2 cellular contexts compared by ENCODE assay signal in the genomic region with DNA sequence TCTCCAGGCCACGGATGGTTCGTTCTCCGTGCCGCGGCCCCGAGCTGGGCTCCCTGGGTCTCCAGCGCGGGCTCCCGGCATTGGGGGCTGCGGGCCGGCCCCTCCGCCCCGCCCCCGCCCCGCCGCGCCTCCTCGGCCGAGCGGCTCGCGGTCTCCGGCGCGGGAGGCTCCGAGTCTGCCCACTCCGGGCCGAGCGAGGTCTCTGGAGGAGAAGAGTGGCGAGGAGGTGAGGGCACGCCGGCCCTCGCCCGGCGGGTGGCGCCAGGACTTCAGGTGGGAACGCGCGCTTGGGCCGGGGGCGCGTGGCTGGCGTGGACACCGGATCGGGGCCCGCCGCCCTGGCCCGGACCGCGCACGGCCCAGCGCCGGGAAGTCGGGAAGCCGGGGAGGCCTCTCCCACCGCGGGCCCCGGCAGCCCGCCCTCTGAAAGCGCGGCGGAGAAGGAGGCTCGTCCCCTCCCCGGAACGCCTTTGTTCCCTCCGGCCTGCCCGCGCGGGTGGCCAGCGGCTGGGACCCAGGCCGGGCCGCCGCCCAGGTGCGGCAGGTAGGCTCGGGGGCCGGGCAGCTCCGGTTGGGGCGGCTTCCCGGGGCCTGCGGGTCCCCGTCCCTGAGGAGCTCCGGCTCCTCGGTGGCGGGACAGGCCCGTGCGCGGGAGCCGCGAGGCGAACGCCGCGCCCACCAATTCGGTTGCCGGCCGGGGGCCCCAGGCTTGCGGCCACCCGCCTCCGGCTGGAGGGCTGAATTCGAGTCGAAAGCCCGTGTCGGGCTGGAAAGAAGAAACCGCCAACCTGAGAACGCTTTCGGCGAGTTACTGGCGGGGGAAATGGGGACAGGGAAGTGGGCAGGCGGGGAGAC.
A peak's percentile ranks its signal among the peaks of the same experiment; 100 is the strongest.
TF ChIP-seq lines count a peak whose summit lies in the region.

No MANE protein-coding gene starts in this region.

TF ChIP-seq in WTC11, 78 proteins besides CTCF, POLR2A, EP300 and RAD21 (continues in another document):
- peak; percentile 3; the same call in 1 of the 2 replicates for TF ChIP-seq JUN (CRISPR knock-in tag; IDR thresholded peaks at IDR 0.05)
- TF ChIP-seq NFYB (CRISPR knock-in tag; conservative IDR thresholded peaks at IDR 0.05; ENCODE audit: low read depth), result no peak
- TF ChIP-seq NR2C2 (CRISPR knock-in tag; IDR thresholded peaks at IDR 0.05), result no peak
- TF ChIP-seq, protein P1, sequence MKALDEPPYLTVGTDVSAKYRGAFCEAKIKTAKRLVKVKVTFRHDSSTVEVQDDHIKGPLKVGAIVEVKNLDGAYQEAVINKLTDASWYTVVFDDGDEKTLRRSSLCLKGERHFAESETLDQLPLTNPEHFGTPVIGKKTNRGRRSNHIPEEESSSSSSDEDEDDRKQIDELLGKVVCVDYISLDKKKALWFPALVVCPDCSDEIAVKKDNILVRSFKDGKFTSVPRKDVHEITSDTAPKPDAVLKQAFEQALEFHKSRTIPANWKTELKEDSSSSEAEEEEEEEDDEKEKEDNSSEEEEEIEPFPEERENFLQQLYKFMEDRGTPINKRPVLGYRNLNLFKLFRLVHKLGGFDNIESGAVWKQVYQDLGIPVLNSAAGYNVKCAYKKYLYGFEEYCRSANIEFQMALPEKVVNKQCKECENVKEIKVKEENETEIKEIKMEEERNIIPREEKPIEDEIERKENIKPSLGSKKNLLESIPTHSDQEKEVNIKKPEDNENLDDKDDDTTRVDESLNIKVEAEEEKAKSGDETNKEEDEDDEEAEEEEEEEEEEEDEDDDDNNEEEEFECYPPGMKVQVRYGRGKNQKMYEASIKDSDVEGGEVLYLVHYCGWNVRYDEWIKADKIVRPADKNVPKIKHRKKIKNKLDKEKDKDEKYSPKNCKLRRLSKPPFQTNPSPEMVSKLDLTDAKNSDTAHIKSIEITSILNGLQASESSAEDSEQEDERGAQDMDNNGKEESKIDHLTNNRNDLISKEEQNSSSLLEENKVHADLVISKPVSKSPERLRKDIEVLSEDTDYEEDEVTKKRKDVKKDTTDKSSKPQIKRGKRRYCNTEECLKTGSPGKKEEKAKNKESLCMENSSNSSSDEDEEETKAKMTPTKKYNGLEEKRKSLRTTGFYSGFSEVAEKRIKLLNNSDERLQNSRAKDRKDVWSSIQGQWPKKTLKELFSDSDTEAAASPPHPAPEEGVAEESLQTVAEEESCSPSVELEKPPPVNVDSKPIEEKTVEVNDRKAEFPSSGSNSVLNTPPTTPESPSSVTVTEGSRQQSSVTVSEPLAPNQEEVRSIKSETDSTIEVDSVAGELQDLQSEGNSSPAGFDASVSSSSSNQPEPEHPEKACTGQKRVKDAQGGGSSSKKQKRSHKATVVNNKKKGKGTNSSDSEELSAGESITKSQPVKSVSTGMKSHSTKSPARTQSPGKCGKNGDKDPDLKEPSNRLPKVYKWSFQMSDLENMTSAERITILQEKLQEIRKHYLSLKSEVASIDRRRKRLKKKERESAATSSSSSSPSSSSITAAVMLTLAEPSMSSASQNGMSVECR (CRISPR knock-in tag; IDR thresholded peaks at IDR 0.05; ENCODE audit: borderline replicate concordance), result 0 out of 2 replicates have a peak, but pooled peaks have one; percentile 26
- TF ChIP-seq SMAD4 (CRISPR knock-in tag; IDR thresholded peaks at IDR 0.05), result no peak
- TF ChIP-seq, protein P2, sequence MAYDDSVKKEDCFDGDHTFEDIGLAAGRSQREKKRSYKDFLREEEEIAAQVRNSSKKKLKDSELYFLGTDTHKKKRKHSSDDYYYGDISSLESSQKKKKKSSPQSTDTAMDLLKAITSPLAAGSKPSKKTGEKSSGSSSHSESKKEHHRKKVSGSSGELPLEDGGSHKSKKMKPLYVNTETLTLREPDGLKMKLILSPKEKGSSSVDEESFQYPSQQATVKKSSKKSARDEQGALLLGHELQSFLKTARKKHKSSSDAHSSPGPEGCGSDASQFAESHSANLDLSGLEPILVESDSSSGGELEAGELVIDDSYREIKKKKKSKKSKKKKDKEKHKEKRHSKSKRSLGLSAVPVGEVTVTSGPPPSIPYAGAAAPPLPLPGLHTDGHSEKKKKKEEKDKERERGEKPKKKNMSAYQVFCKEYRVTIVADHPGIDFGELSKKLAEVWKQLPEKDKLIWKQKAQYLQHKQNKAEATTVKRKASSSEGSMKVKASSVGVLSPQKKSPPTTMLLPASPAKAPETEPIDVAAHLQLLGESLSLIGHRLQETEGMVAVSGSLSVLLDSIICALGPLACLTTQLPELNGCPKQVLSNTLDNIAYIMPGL (CRISPR knock-in tag; IDR thresholded peaks at IDR 0.05), result peak; percentile 31
- TF ChIP-seq RORB (CRISPR knock-in tag; IDR thresholded peaks at IDR 0.05), result no peak
- TF ChIP-seq, protein P3, sequence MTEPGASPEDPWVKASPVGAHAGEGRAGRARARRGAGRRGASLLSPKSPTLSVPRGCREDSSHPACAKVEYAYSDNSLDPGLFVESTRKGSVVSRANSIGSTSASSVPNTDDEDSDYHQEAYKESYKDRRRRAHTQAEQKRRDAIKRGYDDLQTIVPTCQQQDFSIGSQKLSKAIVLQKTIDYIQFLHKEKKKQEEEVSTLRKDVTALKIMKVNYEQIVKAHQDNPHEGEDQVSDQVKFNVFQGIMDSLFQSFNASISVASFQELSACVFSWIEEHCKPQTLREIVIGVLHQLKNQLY (CRISPR knock-in tag; IDR thresholded peaks at IDR 0.05), result no peak
- TF ChIP-seq FOXJ3 (CRISPR knock-in tag; IDR thresholded peaks at IDR 0.05; ENCODE audit: borderline replicate concordance), result no peak
- TF ChIP-seq, protein P4, sequence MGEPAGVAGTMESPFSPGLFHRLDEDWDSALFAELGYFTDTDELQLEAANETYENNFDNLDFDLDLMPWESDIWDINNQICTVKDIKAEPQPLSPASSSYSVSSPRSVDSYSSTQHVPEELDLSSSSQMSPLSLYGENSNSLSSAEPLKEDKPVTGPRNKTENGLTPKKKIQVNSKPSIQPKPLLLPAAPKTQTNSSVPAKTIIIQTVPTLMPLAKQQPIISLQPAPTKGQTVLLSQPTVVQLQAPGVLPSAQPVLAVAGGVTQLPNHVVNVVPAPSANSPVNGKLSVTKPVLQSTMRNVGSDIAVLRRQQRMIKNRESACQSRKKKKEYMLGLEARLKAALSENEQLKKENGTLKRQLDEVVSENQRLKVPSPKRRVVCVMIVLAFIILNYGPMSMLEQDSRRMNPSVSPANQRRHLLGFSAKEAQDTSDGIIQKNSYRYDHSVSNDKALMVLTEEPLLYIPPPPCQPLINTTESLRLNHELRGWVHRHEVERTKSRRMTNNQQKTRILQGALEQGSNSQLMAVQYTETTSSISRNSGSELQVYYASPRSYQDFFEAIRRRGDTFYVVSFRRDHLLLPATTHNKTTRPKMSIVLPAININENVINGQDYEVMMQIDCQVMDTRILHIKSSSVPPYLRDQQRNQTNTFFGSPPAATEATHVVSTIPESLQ (CRISPR knock-in tag; IDR thresholded peaks at IDR 0.05), result no peak
- no peak for TF ChIP-seq NR3C1 (CRISPR knock-in tag; conservative IDR thresholded peaks at IDR 0.05; ENCODE audit: low read depth)
- no peak for TF ChIP-seq ZNF232 (CRISPR knock-in tag; IDR thresholded peaks at IDR 0.05)
- TF ChIP-seq, protein P5, sequence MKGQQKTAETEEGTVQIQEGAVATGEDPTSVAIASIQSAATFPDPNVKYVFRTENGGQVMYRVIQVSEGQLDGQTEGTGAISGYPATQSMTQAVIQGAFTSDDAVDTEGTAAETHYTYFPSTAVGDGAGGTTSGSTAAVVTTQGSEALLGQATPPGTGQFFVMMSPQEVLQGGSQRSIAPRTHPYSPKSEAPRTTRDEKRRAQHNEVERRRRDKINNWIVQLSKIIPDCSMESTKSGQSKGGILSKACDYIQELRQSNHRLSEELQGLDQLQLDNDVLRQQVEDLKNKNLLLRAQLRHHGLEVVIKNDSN (CRISPR knock-in tag; IDR thresholded peaks at IDR 0.05), result 0 out of 2 replicates have a peak, but pooled peaks have one; percentile 9
- TF ChIP-seq ETV6 (CRISPR knock-in tag; IDR thresholded peaks at IDR 0.05), result no peak

TF ChIP-seq in endothelial cell of umbilical vein, 7 proteins besides CTCF, POLR2A, EP300 and RAD21:
- TF ChIP-seq, protein P6, sequence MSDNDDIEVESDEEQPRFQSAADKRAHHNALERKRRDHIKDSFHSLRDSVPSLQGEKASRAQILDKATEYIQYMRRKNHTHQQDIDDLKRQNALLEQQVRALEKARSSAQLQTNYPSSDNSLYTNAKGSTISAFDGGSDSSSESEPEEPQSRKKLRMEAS (IDR thresholded peaks at IDR 0.05; ENCODE audit: insufficient read depth, insufficient read length), result no peak
- TF ChIP-seq POLR2AphosphoS5 (IDR thresholded peaks at IDR 0.05; ENCODE audit: insufficient read depth, low read depth, low read length), result no peak
- TF ChIP-seq GATA2 (IDR thresholded peaks at IDR 0.05; ENCODE audit: insufficient read depth, insufficient read length, low read depth, low read length), result no peak
- no peak for TF ChIP-seq FOS (IDR thresholded peaks at IDR 0.05; ENCODE audit: borderline replicate concordance, insufficient read depth, low read length)
- TF ChIP-seq JUN (IDR thresholded peaks at IDR 0.05; ENCODE audit: borderline replicate concordance, insufficient read depth, insufficient read length, low read depth), result no peak
- TF ChIP-seq MYC (IDR thresholded peaks at IDR 0.05; ENCODE audit: low read depth, low read length), result no peak
- TF ChIP-seq EZH2 (IDR thresholded peaks at IDR 0.05; ENCODE audit: borderline replicate concordance, low read depth, low read length, severe bottlenecking), result no peak
TF ChIP-seq in endothelial cell of umbilical vein: peak in this region for 0.
